In genomic region chr5:10400411-10400810, GRCh38 we compare ENCODE assay signal across 21 cellular contexts. TPM values are rescaled to one million over a fixed set of nuclear protein-coding genes. Genes with fewer than 3 reads are reported as not detected.
A peak's percentile ranks its signal among the peaks of the same experiment; 100 is the strongest.
DNase-seq lines count a peak whose midpoint lies in the region; ATAC-seq lines count a peak whose summit lies in the region.
"Had no signal": no experiment of that assay in that cellular context is flagged by ENCODE, and none has a peak within 500 bp of the region (broad histone marks: within the 10 kb centered on the region; RNA-seq: fewer than 3 reads in every experiment).

No MANE protein-coding gene starts in this region.

- DNase-seq in SK-MEL-5 (ENCODE audit: low read depth, low spot score) (peak; percentile 73), foreskin melanocyte (peak; percentile 91), midbrain (lab: John Stamatoyannopoulos, UW) (peak; percentile 64), cortex of kidney (lab: John Stamatoyannopoulos, UW) (no peak), NCI-H2107 treated with DMSO at 0.1 percent for 48 hours (lab: John Stamatoyannopoulos, UW; ENCODE audit: unreplicated experiment) (no peak), DMS79 (lab: John Stamatoyannopoulos, UW) (no peak)
- DNase-seq: activated CD8-positive, alpha-beta T cell treated with anti-CD3 and anti-CD28 coated beads for 36 hours; activated T-cell treated with anti-CD3 and anti-CD28 coated beads, Interleukin-2, amount 50 U/mL, for 72 hours; brain microvascular endothelial cell; CD4-positive, alpha-beta memory T cell; NCI-H1436 treated with DMSO at 0.1 percent for 48 hours; NCI-H2171 treated with DMSO at 0.1 percent for 48 hours; NCI-H774; occipital lobe; OCI-M1; small intestine; stimulated activated CD4-positive, alpha-beta T cell treated with anti-CD3 and anti-CD28 coated beads, Interleukin-4, amount 100 ng/mL, for 4 hours had no signal

- in situ Hi-C loops in SK-MEL-5 (cut with HindIII; ENCODE audit: low pct_unique_long_range_greater_than_20kb, low sequenced_read_pairs): no loop called here

- no peak for ATAC-seq in HG02763 (IDR thresholded peaks at IDR 0.05; ENCODE audit: unreplicated experiment)
- ATAC-seq: activated CD8-positive, alpha-beta T cell treated with anti-CD3 and anti-CD28 coated beads for 36 hours; activated T-cell treated with anti-CD3 and anti-CD28 coated beads, Interleukin-2, amount 50 U/mL, for 72 hours; esophagus mucosa had no signal

- peak overlapping the region; percentile 86 for H3K27ac ChIP-seq in temporal lobe (ENCODE audit: low read depth, low read length)
- H3K27ac ChIP-seq: brain microvascular endothelial cell, SJSA1 had no signal

RNA-seq across cellular contexts. Expression of gene ROPN1L, which starts 41.3 kb away (rescaled TPM):
- total RNA-seq in SK-MEL-5 (2014; rRNA removed; shearing (Covaris generic)): 0.83 and 1.2 TPM in 2 replicates
- 0.86 TPM in 1 of 2 replicates, not detected in the other for polyA plus RNA-seq in SK-MEL-5 (2015; cell fraction: cytosol; rRNA removed)
- not detected in 2 replicates for polyA plus RNA-seq in SK-MEL-5 (2015; cell fraction: nucleus; rRNA removed)
- total RNA-seq in temporal lobe: 2.0 TPM
- total RNA-seq: activated CD8-positive, alpha-beta T cell treated with anti-CD3 and anti-CD28 coated beads for 36 hours; esophagus mucosa had no signal

RNA-seq across cellular contexts. Expression of gene MARCHF6, which starts 46.9 kb away (rescaled TPM):
- total RNA-seq in SK-MEL-5 (2014; rRNA removed; shearing (Covaris generic)): 73.0 and 75.8 TPM in 2 replicates
- 76.9 and 109 TPM in 2 replicates for polyA plus RNA-seq in SK-MEL-5 (2015; cell fraction: cytosol; rRNA removed)
- 311 and 332 TPM in 2 replicates for polyA plus RNA-seq in SK-MEL-5 (2015; cell fraction: nucleus; rRNA removed)
- total RNA-seq in temporal lobe: 270 TPM

Comparison
In these comparisons a context has a peak if more than half of its experiments do, and no peak if none do; other contexts are left out.
1. DNase-seq: peak in SK-MEL-5 (single experiment), foreskin melanocyte (single experiment) and midbrain (single experiment); none in cortex of kidney (single experiment), NCI-H2107 treated with DMSO at 0.1 percent for 48 hours (single experiment) and DMS79 (single experiment).